8 cellular contexts compared by ENCODE assay signal in the genomic region with DNA sequence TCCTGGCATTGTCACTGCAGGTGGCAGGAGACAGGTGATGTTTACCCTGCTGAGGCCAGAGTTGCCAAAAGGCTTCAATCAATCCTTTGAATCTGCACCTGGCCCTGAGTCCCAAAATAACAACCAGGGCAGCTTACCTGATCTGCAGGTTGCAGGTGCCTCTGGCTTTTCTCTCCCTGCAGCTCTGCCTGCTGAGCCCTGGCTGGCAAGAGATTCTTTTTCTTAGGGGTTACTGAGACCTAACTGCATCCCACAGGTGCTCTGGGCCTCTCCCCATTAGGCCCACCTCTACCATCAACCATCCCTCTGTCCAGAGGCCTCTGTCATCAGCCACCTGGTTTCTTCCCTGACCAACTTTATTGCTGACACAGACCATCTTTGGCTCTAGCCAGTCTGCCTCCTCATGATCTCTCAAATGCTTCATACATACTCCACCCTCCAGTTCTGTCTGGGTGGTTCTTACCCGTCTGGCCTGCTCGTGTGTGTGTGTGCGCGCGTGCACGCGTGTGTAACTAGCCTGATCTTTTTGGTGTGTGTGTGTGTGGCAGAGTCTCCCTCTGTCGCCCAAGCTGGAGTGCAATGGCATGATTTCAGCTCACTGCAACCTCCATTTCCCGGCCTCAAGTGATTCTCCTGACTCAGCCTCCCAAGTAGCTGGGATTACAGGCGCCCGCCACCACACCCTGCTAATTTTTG. TPM values are rescaled to one million over a fixed set of nuclear protein-coding genes. Genes with fewer than 3 reads are reported as not detected.
DNase-seq lines count a peak whose midpoint lies in the region; ATAC-seq and TF ChIP-seq lines count a peak whose summit lies in the region.

No MANE protein-coding gene starts in this region.

- peaks cover 88% of the 10 kb centered on the region for H3K4me1 Mint-ChIP-seq in activated naive CD4-positive, alpha-beta T cell treated with anti-CD3 and anti-CD28 coated beads for 36 hours (ENCODE audit: low read depth)

- H4K20me1 ChIP-seq in OCI-LY3 (ENCODE audit: insufficient read depth, low read length) (peaks cover 59% of the 10 kb centered on the region), smooth muscle cell (ENCODE audit: low read depth) (no peaks in the 10 kb centered on the region)

- H3K9ac ChIP-seq in OCI-LY3 (ENCODE audit: low read length): no peak overlapping the region
- H3K9ac ChIP-seq in smooth muscle cell (ENCODE audit: low read depth): no peak overlapping the region

- TF ChIP-seq CTCF in OCI-LY3 (IDR thresholded peaks at IDR 0.05; ENCODE audit: low read depth, low read length) (no peak), esophagus squamous epithelium (IDR thresholded peaks at IDR 0.05) (no peak), thyroid gland (IDR thresholded peaks at IDR 0.05) (no peak), smooth muscle cell (IDR thresholded peaks at IDR 0.05; ENCODE audit: borderline replicate concordance, insufficient read depth, poor library complexity, severe bottlenecking) (no peak)

- intact Hi-C loops in activated naive CD4-positive, alpha-beta T cell treated with anti-CD3 and anti-CD28 coated beads for 36 hours (cut with micrococcal nuclease): no loop called here
- intact Hi-C loops in esophagus squamous epithelium (cut with DNase I): no loop called here
- intact Hi-C loops in thyroid gland (cut with DNase I): no loop called here

- DNase-seq in activated naive CD4-positive, alpha-beta T cell treated with anti-CD3 and anti-CD28 coated beads for 36 hours: no peak
- no peak for DNase-seq in activated naive CD4-positive, alpha-beta T cell (lab: John Stamatoyannopoulos, UW)
- DNase-seq in esophagus squamous epithelium (lab: John Stamatoyannopoulos, UW): no peak
- DNase-seq in thyroid gland: no peak
- no peak for DNase-seq in AML-193 (lab: John Stamatoyannopoulos, UW)
- DNase-seq in smooth muscle cell (lab: John Stamatoyannopoulos, UW; ENCODE audit: unreplicated experiment): no peak

- H3K27ac Mint-ChIP-seq in activated naive CD4-positive, alpha-beta T cell treated with anti-CD3 and anti-CD28 coated beads for 36 hours: peak overlapping the region; percentile 61

- no peaks in the 10 kb centered on the region for H3K27me3 Mint-ChIP-seq in activated naive CD4-positive, alpha-beta T cell treated with anti-CD3 and anti-CD28 coated beads for 36 hours (ENCODE audit: low read depth)

- H3K4me1 ChIP-seq in OCI-LY3 (ENCODE audit: low read length): peaks cover 44% of the 10 kb centered on the region
- peaks cover 61 to 99% (median 82%) of the 10 kb centered on the region in 3 donors for H3K4me1 ChIP-seq in esophagus squamous epithelium
- H3K4me1 ChIP-seq in thyroid gland: peaks cover 85 to 90% of the 10 kb centered on the region in 2 donors
- H3K4me1 ChIP-seq in smooth muscle cell (ENCODE audit: low read depth): peaks cover 25% of the 10 kb centered on the region

- peaks cover 8% of the 10 kb centered on the region for H3F3A ChIP-seq in smooth muscle cell (ENCODE audit: low read depth)

- TF ChIP-seq POLR2A in esophagus squamous epithelium (IDR thresholded peaks at IDR 0.05): no peak
- TF ChIP-seq POLR2A in thyroid gland (IDR thresholded peaks at IDR 0.05): no peak

- H3K4me3 Mint-ChIP-seq in activated naive CD4-positive, alpha-beta T cell treated with anti-CD3 and anti-CD28 coated beads for 36 hours: no peak overlapping the region

- no peaks in the 10 kb centered on the region for H3K9me3 ChIP-seq in OCI-LY3 (ENCODE audit: insufficient read depth, low read length)
- no peaks in the 10 kb centered on the region for H3K9me3 ChIP-seq in esophagus squamous epithelium
- H3K9me3 ChIP-seq in thyroid gland: no peaks in the 10 kb centered on the region
- H3K9me3 ChIP-seq in smooth muscle cell (replicated peaks; ENCODE audit: low read depth): no peaks in the 10 kb centered on the region

- ATAC-seq in HG02938 (IDR thresholded peaks at IDR 0.05; ENCODE audit: unreplicated experiment): no peak

- 93% methylated on average over 8 to 11 of the region's 11 CpGs for WGBS in esophagus squamous epithelium, 2 donors
- WGBS in thyroid gland, 2 donors: 92 to 97% methylated on average over 11 of the region's 11 CpGs
- 93% methylated on average over 11 of the region's 11 CpGs for WGBS in smooth muscle cell (ENCODE audit: low lambda C conversion rate)

- peaks cover 72% of the 10 kb centered on the region for H3K36me3 ChIP-seq in OCI-LY3 (replicated peaks; ENCODE audit: low read depth, low read length)
- peaks cover 0 to 36% (median 10%) of the 10 kb centered on the region in 3 donors for H3K36me3 ChIP-seq in esophagus squamous epithelium
- H3K36me3 ChIP-seq in thyroid gland: peaks cover 9 to 12% of the 10 kb centered on the region in 2 donors
- H3K36me3 ChIP-seq in smooth muscle cell (ENCODE audit: low read depth): no peaks in the 10 kb centered on the region

- H3K9me3 Mint-ChIP-seq in activated naive CD4-positive, alpha-beta T cell treated with anti-CD3 and anti-CD28 coated beads for 36 hours: no peaks in the 10 kb centered on the region

- no peak overlapping the region for H3K4me3 ChIP-seq in OCI-LY3 (ENCODE audit: low read length)
- H3K4me3 ChIP-seq in esophagus squamous epithelium: no peak overlapping the region
- H3K4me3 ChIP-seq in thyroid gland (replicated peaks in 1 of 3): no peak overlapping the region
- H3K4me3 ChIP-seq in smooth muscle cell: no peak overlapping the region

- H3K4me2 ChIP-seq in OCI-LY3 (ENCODE audit: low read length) (peak overlapping the region; percentile 6; the same call in 1 of the 2 replicates), smooth muscle cell (no peak overlapping the region)

- H3K27me3 ChIP-seq in OCI-LY3 (ENCODE audit: low read depth, low read length) (no peaks in the 10 kb centered on the region), esophagus squamous epithelium (no peaks in the 10 kb centered on the region), thyroid gland (no peaks in the 10 kb centered on the region), smooth muscle cell (ENCODE audit: low read depth) (no peaks in the 10 kb centered on the region)

- CTCF ChIA-PET in activated naive CD4-positive, alpha-beta T cell treated with anti-CD3 and anti-CD28 coated beads for 36 hours (lab: Charles Lee): interaction anchor here (0.6 to 1.3 kb wide), 4 partner anchors 9 to 47 kb away, joined by 3 to 4 read pairs (median 3); no protein-coding TSS in a partner anchor

- H2AFZ ChIP-seq in OCI-LY3 (ENCODE audit: low read depth, low read length) (no peak overlapping the region), smooth muscle cell (ENCODE audit: low read depth) (no peak overlapping the region)

- H3K79me2 ChIP-seq in OCI-LY3 (ENCODE audit: low read length): peaks cover 94% of the 10 kb centered on the region
- peaks cover 54% of the 10 kb centered on the region for H3K79me2 ChIP-seq in smooth muscle cell (ENCODE audit: low read depth)

- H3K27ac ChIP-seq in OCI-LY3 (ENCODE audit: low read length): no peak overlapping the region
- H3K27ac ChIP-seq in esophagus squamous epithelium: peak overlapping the region; percentile 62 to 98 (median 91)
- peak overlapping the region; percentile 56 to 99 (median 98) for H3K27ac ChIP-seq in thyroid gland
- H3K27ac ChIP-seq in smooth muscle cell (ENCODE audit: low read depth): no peak overlapping the region

- H3K36me3 Mint-ChIP-seq in activated naive CD4-positive, alpha-beta T cell treated with anti-CD3 and anti-CD28 coated beads for 36 hours (ENCODE audit: low read depth): peaks cover 72% of the 10 kb centered on the region

RNA-seq across cellular contexts. Expression of a gene that starts 13.7 kb away (rescaled TPM):
- total RNA-seq in activated naive CD4-positive, alpha-beta T cell treated with anti-CD3 and anti-CD28 coated beads for 36 hours: 10 to 100 TPM; 87.9 to 89.2 TPM
- total RNA-seq in esophagus squamous epithelium: 100 to 1,000 TPM in 1 of 4 donors, 10 to 100 TPM in 3; 65.4 to 105 (median 90.1) TPM
- 100 to 1,000 TPM; 110 to 154 (median 125) TPM for total RNA-seq in thyroid gland
- 35.5 and 47.0 TPM in 2 replicates for total RNA-seq in smooth muscle cell
- 24.8 and 41.1 TPM in 2 replicates for polyA plus RNA-seq in smooth muscle cell

RNA-seq across cellular contexts. Expression of a gene that starts 30.1 kb away (rescaled TPM):
- 100 to 1,000 TPM; 166 to 175 TPM for total RNA-seq in activated naive CD4-positive, alpha-beta T cell treated with anti-CD3 and anti-CD28 coated beads for 36 hours
- 10 to 100 TPM; 11.4 to 47.1 (median 18.2) TPM for total RNA-seq in esophagus squamous epithelium
- total RNA-seq in thyroid gland: 1 to 10 TPM in 2 of 4 donors, under 1 TPM in 2; 0.39 to 2.0 (median 0.82) TPM
- 24.5 and 28.3 TPM in 2 replicates for total RNA-seq in smooth muscle cell
- polyA plus RNA-seq in smooth muscle cell: 18.7 and 21.7 TPM in 2 replicates

Comparison
In these comparisons a context has a peak if more than half of its experiments do, and no peak if none do; other contexts are left out.
1. H3K27ac ChIP-seq: peak in esophagus squamous epithelium (4 of 4) and thyroid gland (3 of 3); none in OCI-LY3 (single experiment) and smooth muscle cell (single experiment).